Comparison of ENCODE assay signal across 8 cellular contexts in the genomic region with DNA sequence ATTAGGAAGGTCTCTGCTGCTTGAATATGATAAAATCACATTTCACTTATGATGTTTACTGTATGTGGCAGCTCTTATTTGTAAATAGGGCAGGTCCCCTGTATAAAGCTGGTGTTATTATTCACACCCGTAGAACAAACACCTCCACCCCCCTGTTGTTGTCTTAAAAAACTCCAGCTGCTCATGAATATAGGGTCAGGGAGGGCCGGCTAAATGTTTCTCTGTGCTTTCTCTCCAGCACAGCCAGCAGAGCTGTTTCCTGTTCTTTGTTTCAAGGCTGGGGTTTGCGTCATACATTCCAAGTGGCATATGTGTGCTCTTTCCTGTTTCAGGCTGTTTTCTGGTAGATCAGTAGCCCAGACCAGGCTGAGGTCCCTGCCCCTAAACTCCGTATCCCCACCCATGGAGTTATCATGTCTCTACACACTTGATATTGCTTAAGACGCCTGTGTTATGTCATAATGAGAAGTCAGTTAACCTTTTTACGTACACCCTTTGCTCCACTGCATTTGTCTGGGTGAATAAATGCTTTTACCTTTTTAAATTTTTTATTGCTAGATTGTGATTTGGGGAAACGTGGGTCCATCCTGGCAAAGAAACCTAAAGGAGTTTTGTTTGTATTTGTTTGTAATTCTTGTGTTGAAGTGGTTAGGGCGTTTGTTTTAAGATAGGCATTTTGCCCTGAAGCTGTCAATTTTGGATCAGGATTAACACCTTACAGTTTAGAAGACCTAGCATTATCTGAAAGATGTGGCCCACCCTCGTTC.
A peak's percentile ranks its signal among the peaks of the same experiment; 100 is the strongest.
DNase-seq lines count a peak whose midpoint lies in the region; ATAC-seq lines count a peak whose summit lies in the region.

No MANE protein-coding gene starts in this region.

- DNase-seq in 8988T: peak; percentile 68
- DNase-seq in NCI-H2029 (lab: John Stamatoyannopoulos, UW): peak; percentile 96
- DNase-seq in T-helper 22 cell (ENCODE audit: low read depth): peak; percentile 66
- DNase-seq in T47D (ENCODE audit: low read depth in 1 of 2, low spot score in 1 of 2): peak; percentile 19 to 70
- peak; percentile 98 for DNase-seq in iPS DF 4.7 (ENCODE audit: extremely low read depth, low spot score)
- DNase-seq in putamen (ENCODE audit: low spot score): peak; percentile 86
- no peak for DNase-seq in NK-92 treated with Interleukin-12 subunit alpha and Interleukin-12 subunit beta, amount 100 ng/mL, for 24 hours (lab: John Stamatoyannopoulos, UW)

- in situ Hi-C loops in T47D (cut with HindIII; ENCODE audit: low pct_unique_long_range_greater_than_20kb, low sequenced_read_pairs): no loop called here

- ATAC-seq in GM18909 (IDR thresholded peaks at IDR 0.05; ENCODE audit: poor library complexity, unreplicated experiment): peak; percentile 28
